Comparison of ENCODE assay signal across 1 cellular context in genomic region chr6:41527721-41528408, GRCh38.
TF ChIP-seq lines count a peak whose summit lies in the region.

No MANE protein-coding gene starts in this region.

TF ChIP-seq in HepG2, 621 proteins besides CTCF, POLR2A, EP300 and RAD21 (continued from another document and continues in another):
- TF ChIP-seq PRDM15 (CRISPR knock-in tag; IDR thresholded peaks at IDR 0.05) (no peak), KDM2A (CRISPR knock-in tag; IDR thresholded peaks at IDR 0.05; ENCODE audit: borderline replicate concordance, low read depth) (peak; percentile 16; the same call in 1 of the 2 replicates), ZBTB7A (CRISPR knock-in tag; IDR thresholded peaks at IDR 0.05) (no peak), ZGPAT (CRISPR knock-in tag; IDR thresholded peaks at IDR 0.05) (no peak), ZNF280D (CRISPR knock-in tag; IDR thresholded peaks at IDR 0.05) (0 out of 2 replicates have a peak, but pooled peaks have one; percentile 3), DNMT3B (CRISPR knock-in tag; conservative IDR thresholded peaks at IDR 0.05) (no peak), MTA1 (CRISPR knock-in tag; IDR thresholded peaks at IDR 0.05; ENCODE audit: borderline replicate concordance) (no peak), NKX3-1 (CRISPR knock-in tag; IDR thresholded peaks at IDR 0.05) (no peak), ZFAT (CRISPR knock-in tag; conservative IDR thresholded peaks at IDR 0.05) (no peak), RARA (CRISPR knock-in tag; IDR thresholded peaks at IDR 0.05) (no peak), MTF2 (CRISPR knock-in tag; IDR thresholded peaks at IDR 0.05; ENCODE audit: borderline replicate concordance) (no peak), BATF2 (CRISPR knock-in tag; IDR thresholded peaks at IDR 0.05) (no peak), ZNF136 (CRISPR knock-in tag; IDR thresholded peaks at IDR 0.05; ENCODE audit: low read depth) (no peak), ZFP41 (CRISPR knock-in tag; IDR thresholded peaks at IDR 0.05; ENCODE audit: borderline replicate concordance) (no peak), ZNF335 (CRISPR knock-in tag; IDR thresholded peaks at IDR 0.05) (no peak), ZNF746 (CRISPR knock-in tag; IDR thresholded peaks at IDR 0.05) (peak; percentile 59; the same call in 1 of the 2 replicates), GTF2F1 (IDR thresholded peaks at IDR 0.05; ENCODE audit: low read length) (no peak), KDM4B (CRISPR knock-in tag; IDR thresholded peaks at IDR 0.05) (no peak), ZNF784 (CRISPR knock-in tag; IDR thresholded peaks at IDR 0.05; ENCODE audit: borderline replicate concordance) (no peak), ZNF781 (CRISPR knock-in tag; IDR thresholded peaks at IDR 0.05; ENCODE audit: borderline replicate concordance, not compliant biosample characterization) (no peak), CENPBD1 (CRISPR knock-in tag; IDR thresholded peaks at IDR 0.05; ENCODE audit: borderline replicate concordance, low read depth) (no peak), KMT2A (CRISPR knock-in tag; IDR thresholded peaks at IDR 0.05) (0 out of 2 replicates have a peak, but pooled peaks have one; percentile 21), RERE (CRISPR knock-in tag; IDR thresholded peaks at IDR 0.05; ENCODE audit: low read depth) (no peak), XRCC5 (optimal IDR thresholded peaks at IDR 0.05; ENCODE audit: low read length) (peak; percentile 12), REPIN1 (CRISPR knock-in tag; IDR thresholded peaks at IDR 0.05; ENCODE audit: borderline replicate concordance, low read depth) (0 out of 2 replicates have a peak, but pooled peaks have one; percentile 38), ZSCAN21 (CRISPR knock-in tag; IDR thresholded peaks at IDR 0.05; ENCODE audit: borderline replicate concordance) (no peak), SP140L (CRISPR knock-in tag; IDR thresholded peaks at IDR 0.05; ENCODE audit: borderline replicate concordance) (no peak), ZNF790 (CRISPR knock-in tag; IDR thresholded peaks at IDR 0.05; ENCODE audit: borderline replicate concordance) (no peak), FOSL1 (CRISPR knock-in tag; IDR thresholded peaks at IDR 0.05; ENCODE audit: borderline replicate concordance) (no peak), LBX2 (CRISPR knock-in tag; IDR thresholded peaks at IDR 0.05; ENCODE audit: borderline replicate concordance) (no peak), ZKSCAN5 (CRISPR knock-in tag; IDR thresholded peaks at IDR 0.05) (no peak), TRAFD1 (CRISPR knock-in tag; IDR thresholded peaks at IDR 0.05; ENCODE audit: borderline replicate concordance) (no peak), DPF2 (CRISPR knock-in tag; IDR thresholded peaks at IDR 0.05; ENCODE audit: borderline replicate concordance, low read depth) (no peak), GFI1 (CRISPR knock-in tag; IDR thresholded peaks at IDR 0.05; ENCODE audit: borderline replicate concordance) (no peak), ZNF563 (CRISPR knock-in tag; IDR thresholded peaks at IDR 0.05) (no peak), ZFP62 (CRISPR knock-in tag; IDR thresholded peaks at IDR 0.05) (no peak), KLF15 (CRISPR knock-in tag; IDR thresholded peaks at IDR 0.05; ENCODE audit: borderline replicate concordance) (no peak), ZNF256 (CRISPR knock-in tag; conservative IDR thresholded peaks at IDR 0.05) (no peak), ZNF605 (CRISPR knock-in tag; IDR thresholded peaks at IDR 0.05) (0 out of 2 replicates have a peak, but pooled peaks have one; percentile 24), EZH2 (conservative IDR thresholded peaks at IDR 0.05; ENCODE audit: low read depth, low read length) (no peak), LCORL (IDR thresholded peaks at IDR 0.05) (no peak), LCORL (CRISPR knock-in tag; IDR thresholded peaks at IDR 0.05) (no peak)
